Comparison of ENCODE assay signal across 23 cellular contexts in genomic region chr6:158125271-158125670, GRCh38.
"Had no signal": no experiment of that assay in that cellular context is flagged by ENCODE, and none has a peak within 500 bp of the region (broad histone marks: within the 10 kb centered on the region; RNA-seq: fewer than 3 reads in every experiment).

No MANE protein-coding gene starts in this region.

- ATAC-seq: effector memory CD8-positive, alpha-beta T cell; esophagus mucosa; foreskin keratinocyte; gastrocnemius medialis; gastroesophageal sphincter; heart left ventricle; heart right ventricle had no signal

- H3K27me3 ChIP-seq: colonic mucosa, dorsolateral prefrontal cortex, esophagus muscularis mucosa, esophagus squamous epithelium, foreskin keratinocyte, gastrocnemius medialis, gastroesophageal sphincter, heart left ventricle, heart right ventricle had no signal

- DNase-seq: colonic mucosa; cortex of kidney; dermis blood vessel endothelial cell; dorsolateral prefrontal cortex; effector CD4-positive, alpha-beta T cell; effector CD8-positive, alpha-beta T cell; effector memory CD4-positive, alpha-beta T cell; effector memory CD8-positive, alpha-beta T cell; endodermal cell; erythroblast; esophagus squamous epithelium; foreskin fibroblast; foreskin keratinocyte; gastrocnemius medialis; glutamatergic neuron; head of caudate nucleus; heart left ventricle; heart right ventricle had no signal

- H3K4me3 ChIP-seq: colonic mucosa, coronary artery, dorsolateral prefrontal cortex, esophagus muscularis mucosa, esophagus squamous epithelium, gastrocnemius medialis, gastroesophageal sphincter, heart left ventricle, heart right ventricle had no signal

- H3K4me1 ChIP-seq: colonic mucosa, esophagus muscularis mucosa, esophagus squamous epithelium, gastrocnemius medialis, gastroesophageal sphincter, heart left ventricle, heart right ventricle had no signal

- H3K36me3 ChIP-seq: colonic mucosa had no signal

- H3K9me3 ChIP-seq: colonic mucosa, esophagus muscularis mucosa, esophagus squamous epithelium, gastrocnemius medialis, gastroesophageal sphincter, heart right ventricle had no signal

- H3K27ac ChIP-seq: colonic mucosa, coronary artery, dorsolateral prefrontal cortex, epithelial cell of prostate, esophagus muscularis mucosa, esophagus squamous epithelium, foreskin keratinocyte, gastrocnemius medialis, gastroesophageal sphincter, heart left ventricle, heart right ventricle had no signal
